Comparison of ENCODE assay signal across 1 cellular context in genomic region chr6:98944168-98944567, GRCh38.
TF ChIP-seq lines count a peak whose summit lies in the region.

No MANE protein-coding gene starts in this region.

TF ChIP-seq in K562, 482 proteins besides CTCF, POLR2A, EP300 and RAD21 (continued from another document):
- TF ChIP-seq CHAMP1 (IDR thresholded peaks at IDR 0.05) (peak; percentile 93), RBM25 (IDR thresholded peaks at IDR 0.05; ENCODE audit: low read depth, low read length, severe bottlenecking) (peak; percentile 73), BACH1 (tag; IDR thresholded peaks at IDR 0.05) (no peak), HDAC6 (IDR thresholded peaks at IDR 0.05; ENCODE audit: low read depth, low read length) (no peak), RBM22 (IDR thresholded peaks at IDR 0.05; ENCODE audit: low read depth, low read length, poor library complexity, severe bottlenecking) (no peak), ZNF609 (CRISPR knock-in tag; IDR thresholded peaks at IDR 0.05; ENCODE audit: borderline replicate concordance) (no peak), KDM1A (IDR thresholded peaks at IDR 0.05) (peak; percentile 6 to 13; a peak in 1 of 4 replicates), SMARCA4 (IDR thresholded peaks at IDR 0.05) (no peak), ZC3H11A (IDR thresholded peaks at IDR 0.05; ENCODE audit: low read depth, low read length) (no peak), RREB1 (CRISPR knock-in tag; IDR thresholded peaks at IDR 0.05) (no peak), SOX6 (IDR thresholded peaks at IDR 0.05) (no peak), MEF2D (tag; conservative IDR thresholded peaks at IDR 0.05; ENCODE audit: low read depth) (no peak), ZNF764 (CRISPR knock-in tag; IDR thresholded peaks at IDR 0.05; ENCODE audit: low read depth) (no peak), NCOA6 (IDR thresholded peaks at IDR 0.05) (no peak), ZBTB49 (CRISPR knock-in tag; IDR thresholded peaks at IDR 0.05; ENCODE audit: borderline replicate concordance) (no peak), FIP1L1 (IDR thresholded peaks at IDR 0.05; ENCODE audit: low read depth, low read length, poor library complexity, severe bottlenecking) (no peak), ZNF165 (CRISPR knock-in tag; IDR thresholded peaks at IDR 0.05; ENCODE audit: borderline replicate concordance) (no peak), THAP12 (CRISPR knock-in tag; IDR thresholded peaks at IDR 0.05) (no peak), ZNF280A (IDR thresholded peaks at IDR 0.05; ENCODE audit: low read depth, partially characterized antibody) (no peak), ARNT (IDR thresholded peaks at IDR 0.05) (peak in 1 of 2 experiments; percentile 41; a peak in 1 of 4 replicates), PYGO2 (tag; IDR thresholded peaks at IDR 0.05) (no peak), KLF6 (CRISPR knock-in tag; IDR thresholded peaks at IDR 0.05; ENCODE audit: borderline replicate concordance) (no peak), HIVEP1 (CRISPR knock-in tag; IDR thresholded peaks at IDR 0.05) (no peak), CBX3 (IDR thresholded peaks at IDR 0.05; ENCODE audit: borderline replicate concordance in 1 of 2, low read length in 2 of 2) (peak in 1 of 2 experiments; percentile 43; a peak in 1 of 3 replicates), CREM (IDR thresholded peaks at IDR 0.05; ENCODE audit: low read depth) (no peak)
